8 cellular contexts compared by ENCODE assay signal in genomic region chr7:112056409-112056808, GRCh38.
A peak's percentile ranks its signal among the peaks of the same experiment; 100 is the strongest.
DNase-seq lines count a peak whose midpoint lies in the region; ATAC-seq and TF ChIP-seq lines count a peak whose summit lies in the region.
"Had no signal": no experiment of that assay in that cellular context is flagged by ENCODE, and none has a peak within 500 bp of the region (broad histone marks: within the 10 kb centered on the region; RNA-seq: fewer than 3 reads in every experiment).

No MANE protein-coding gene starts in this region.

- TF ChIP-seq CTCF in OCI-LY3 (IDR thresholded peaks at IDR 0.05; ENCODE audit: low read depth, low read length) = no peak

- no peaks in the 10 kb centered on the region for H4K20me1 ChIP-seq in OCI-LY3 (ENCODE audit: insufficient read depth, low read length)

- H3K27me3 ChIP-seq in OCI-LY3 (ENCODE audit: low read depth, low read length) = no peaks in the 10 kb centered on the region

- H3K9ac ChIP-seq in OCI-LY3 (ENCODE audit: low read length) = no peak overlapping the region

- DNase-seq in renal cortical epithelial cell (ENCODE audit: low read depth) = peak; percentile 77
- no peak for DNase-seq in activated T-cell treated with anti-CD3 and anti-CD28 coated beads, Interleukin-2, amount 50 U/mL, for 48 hours
- no peak for DNase-seq in NCI-H2196 treated with DMSO at 0.1 percent for 48 hours (lab: John Stamatoyannopoulos, UW; ENCODE audit: unreplicated experiment)
- DNase-seq in NCI-H1105 (lab: John Stamatoyannopoulos, UW) = no peak
- DNase-seq: cerebellar nuclear complex had no signal

- no peaks in the 10 kb centered on the region for H3K36me3 ChIP-seq in OCI-LY3 (replicated peaks; ENCODE audit: low read depth, low read length)

- peak overlapping the region; percentile 51 for H3K4me2 ChIP-seq in OCI-LY3 (ENCODE audit: low read length)

- H3K4me1 ChIP-seq in OCI-LY3 (ENCODE audit: low read length) = peaks cover 21% of the 10 kb centered on the region

- H3K9me3 ChIP-seq in OCI-LY3 (ENCODE audit: insufficient read depth, low read length) = no peaks in the 10 kb centered on the region

- no peaks in the 10 kb centered on the region for H3K79me2 ChIP-seq in OCI-LY3 (ENCODE audit: low read length)

- ATAC-seq in GM18909 (IDR thresholded peaks at IDR 0.05; ENCODE audit: poor library complexity, unreplicated experiment) (peak; percentile 84), HG02884 (IDR thresholded peaks at IDR 0.05; ENCODE audit: unreplicated experiment) (peak; percentile 92)

- H2AFZ ChIP-seq in OCI-LY3 (ENCODE audit: low read depth, low read length) = no peak overlapping the region

- H3K27ac ChIP-seq in OCI-LY3 (ENCODE audit: low read length) = no peak overlapping the region

- no peak overlapping the region for H3K4me3 ChIP-seq in OCI-LY3 (ENCODE audit: low read length)
